Comparison of ENCODE assay signal across 1 cellular context in genomic region chr10:62433181-62433692, GRCh38.
TF ChIP-seq lines count a peak whose summit lies in the region.

No MANE protein-coding gene starts in this region.

TF ChIP-seq in WTC11, 78 proteins besides CTCF, POLR2A, EP300 and RAD21 (continued from another document):
- TF ChIP-seq AFF4 (CRISPR knock-in tag; IDR thresholded peaks at IDR 0.05; ENCODE audit: borderline replicate concordance) (no peak), NFATC4 (CRISPR knock-in tag; IDR thresholded peaks at IDR 0.05) (no peak), ZNF532 (CRISPR knock-in tag; IDR thresholded peaks at IDR 0.05; ENCODE audit: borderline replicate concordance) (no peak), EMX1 (CRISPR knock-in tag; IDR thresholded peaks at IDR 0.05) (no peak)
TF ChIP-seq in WTC11: peak in this region for 0.
